In genomic region chr6:28721372-28721771, GRCh38 we compare ENCODE assay signal across 38 cellular contexts.
"Had no signal": no experiment of that assay in that cellular context is flagged by ENCODE, and none has a peak within 500 bp of the region (broad histone marks: within the 10 kb centered on the region; RNA-seq: fewer than 3 reads in every experiment).

No MANE protein-coding gene starts in this region.

- H3K36me3 Mint-ChIP-seq: activated CD8-positive, alpha-beta memory T cell treated with anti-CD3 and anti-CD28 coated beads, Interleukin-2, amount 10 ng/mL, durations not matched to agents 7 days and 5 days; activated naive CD4-positive, alpha-beta T cell treated with anti-CD3 and anti-CD28 coated beads, Interleukin-2, amount 10 ng/mL, durations not matched to agents 7 days and 5 days; activated naive CD4-positive, alpha-beta T cell treated with anti-CD3 and anti-CD28 coated beads, Interleukin-2, amount 50 U/mL, for 24 hours; activated naive CD8-positive, alpha-beta T cell treated with anti-CD3 and anti-CD28 coated beads, Interleukin-2, amount 10 ng/mL, durations not matched to agents 7 days and 5 days; brain; T-cell had no signal

- H3K4me3 Mint-ChIP-seq: activated CD4-positive, alpha-beta memory T cell treated with anti-CD3 and anti-CD28 coated beads, Interleukin-2, amount 10 ng/mL, durations not matched to agents 7 days and 5 days; activated CD4-positive, alpha-beta T cell treated with anti-CD3 and anti-CD28 coated beads for 36 hours; activated CD4-positive, alpha-beta T cell treated with anti-CD3 and anti-CD28 coated beads, Interleukin-2, amount 10 ng/mL, durations not matched to agents 7 days and 5 days; activated CD8-positive, alpha-beta memory T cell treated with anti-CD3 and anti-CD28 coated beads, Interleukin-2, amount 10 ng/mL, durations not matched to agents 7 days and 5 days; activated CD8-positive, alpha-beta T cell treated with anti-CD3 and anti-CD28 coated beads, Interleukin-2, amount 10 ng/mL, durations not matched to agents 7 days and 5 days; activated naive CD4-positive, alpha-beta T cell treated with anti-CD3 and anti-CD28 coated beads, Interleukin-2, amount 10 ng/mL, durations not matched to agents 7 days and 5 days; activated naive CD4-positive, alpha-beta T cell treated with anti-CD3 and anti-CD28 coated beads, Interleukin-2, amount 50 U/mL, for 24 hours; activated naive CD8-positive, alpha-beta T cell; activated naive CD8-positive, alpha-beta T cell treated with anti-CD3 and anti-CD28 coated beads, Interleukin-2, amount 10 ng/mL, durations not matched to agents 7 days and 5 days; activated naive CD8-positive, alpha-beta T cell treated with anti-CD3 and anti-CD28 coated beads, Interleukin-2, amount 50 U/mL, for 24 hours; activated T-cell treated with anti-CD3 and anti-CD28 coated beads, Interleukin-2, amount 50 U/mL, for 24 hours; brain; central memory CD8-positive, alpha-beta T cell; T-cell; T-helper 2 cell treated with Interferon-gamma antibody and Interleukin-4, amounts not matched to agents 5 μg/mL and 100 μg/mL, for 36 hours had no signal

- H3K27me3 ChIP-seq: ascending aorta had no signal

- H3K36me3 ChIP-seq: ascending aorta, cardiac muscle cell had no signal

- H3K27ac Mint-ChIP-seq: activated CD4-positive, alpha-beta memory T cell treated with anti-CD3 and anti-CD28 coated beads, Interleukin-2, amount 10 ng/mL, durations not matched to agents 7 days and 5 days; activated CD4-positive, alpha-beta T cell treated with anti-CD3 and anti-CD28 coated beads for 36 hours; activated CD4-positive, alpha-beta T cell treated with anti-CD3 and anti-CD28 coated beads, Interleukin-2, amount 10 ng/mL, durations not matched to agents 7 days and 5 days; activated CD8-positive, alpha-beta memory T cell treated with anti-CD3 and anti-CD28 coated beads, Interleukin-2, amount 10 ng/mL, durations not matched to agents 7 days and 5 days; activated CD8-positive, alpha-beta T cell treated with anti-CD3 and anti-CD28 coated beads, Interleukin-2, amount 10 ng/mL, durations not matched to agents 7 days and 5 days; activated naive CD4-positive, alpha-beta T cell treated with anti-CD3 and anti-CD28 coated beads, Interleukin-2, amount 10 ng/mL, durations not matched to agents 7 days and 5 days; activated naive CD4-positive, alpha-beta T cell treated with anti-CD3 and anti-CD28 coated beads, Interleukin-2, amount 50 U/mL, for 24 hours; activated naive CD8-positive, alpha-beta T cell; activated naive CD8-positive, alpha-beta T cell treated with anti-CD3 and anti-CD28 coated beads, Interleukin-2, amount 10 ng/mL, durations not matched to agents 7 days and 5 days; activated naive CD8-positive, alpha-beta T cell treated with anti-CD3 and anti-CD28 coated beads, Interleukin-2, amount 50 U/mL, for 24 hours; activated T-cell treated with anti-CD3 and anti-CD28 coated beads, Interleukin-2, amount 50 U/mL, for 24 hours; activated T-helper 2 cell treated with anti-CD3 and anti-CD28 coated beads, Interferon-gamma antibody, Interleukin-2, Interleukin-4, amounts not matched to agents 10 μg/mL and 5 μg/mL and 100 μg/mL, durations not matched to agents 14 hours and 24 hours and 36 hours; brain; T-cell; T-helper 2 cell treated with Interferon-gamma antibody and Interleukin-4, amounts not matched to agents 5 μg/mL and 100 μg/mL, for 36 hours had no signal

- H3K4me1 Mint-ChIP-seq: activated CD4-positive, alpha-beta memory T cell treated with anti-CD3 and anti-CD28 coated beads, Interleukin-2, amount 10 ng/mL, durations not matched to agents 7 days and 5 days; activated CD4-positive, alpha-beta T cell treated with anti-CD3 and anti-CD28 coated beads for 36 hours; activated CD4-positive, alpha-beta T cell treated with anti-CD3 and anti-CD28 coated beads, Interleukin-2, amount 10 ng/mL, durations not matched to agents 7 days and 5 days; activated CD8-positive, alpha-beta memory T cell treated with anti-CD3 and anti-CD28 coated beads, Interleukin-2, amount 10 ng/mL, durations not matched to agents 7 days and 5 days; activated naive CD4-positive, alpha-beta T cell treated with anti-CD3 and anti-CD28 coated beads, Interleukin-2, amount 10 ng/mL, durations not matched to agents 7 days and 5 days; activated naive CD4-positive, alpha-beta T cell treated with anti-CD3 and anti-CD28 coated beads, Interleukin-2, amount 50 U/mL, for 24 hours; activated naive CD8-positive, alpha-beta T cell treated with anti-CD3 and anti-CD28 coated beads, Interleukin-2, amount 10 ng/mL, durations not matched to agents 7 days and 5 days; activated naive CD8-positive, alpha-beta T cell treated with anti-CD3 and anti-CD28 coated beads, Interleukin-2, amount 50 U/mL, for 24 hours; brain; central memory CD8-positive, alpha-beta T cell; T-cell had no signal

- H3K9me3 ChIP-seq: ascending aorta had no signal

- ATAC-seq: activated CD4-positive, alpha-beta T cell treated with anti-CD3 and anti-CD28 coated beads for 36 hours; activated CD4-positive, CD25-positive, alpha-beta regulatory T cell treated with anti-CD3 and anti-CD28 coated beads, Interleukin-2, amount 50 U/mL, for 24 hours; activated CD8-positive, alpha-beta memory T cell treated with anti-CD3 and anti-CD28 coated beads, Interleukin-2, amount 10 ng/mL, durations not matched to agents 7 days and 5 days; activated CD8-positive, alpha-beta T cell treated with anti-CD3 and anti-CD28 coated beads, Interleukin-2, amount 10 ng/mL, durations not matched to agents 7 days and 5 days; activated naive CD8-positive, alpha-beta T cell treated with anti-CD3 and anti-CD28 coated beads, Interleukin-2, amount 50 U/mL, for 24 hours; T-cell had no signal

- H3K4me1 ChIP-seq: ascending aorta had no signal

- H3K9me3 Mint-ChIP-seq: activated CD4-positive, alpha-beta memory T cell treated with anti-CD3 and anti-CD28 coated beads, Interleukin-2, amount 10 ng/mL, durations not matched to agents 7 days and 5 days; activated CD4-positive, alpha-beta T cell treated with anti-CD3 and anti-CD28 coated beads, Interleukin-2, amount 10 ng/mL, durations not matched to agents 7 days and 5 days; activated naive CD4-positive, alpha-beta T cell treated with anti-CD3 and anti-CD28 coated beads, Interleukin-2, amount 10 ng/mL, durations not matched to agents 7 days and 5 days; activated T-helper 2 cell treated with anti-CD3 and anti-CD28 coated beads, Interferon-gamma antibody, Interleukin-2, Interleukin-4, amounts not matched to agents 10 μg/mL and 5 μg/mL and 100 μg/mL, durations not matched to agents 14 hours and 24 hours and 36 hours; central memory CD8-positive, alpha-beta T cell; T-cell; T-helper 2 cell treated with Interferon-gamma antibody and Interleukin-4, amounts not matched to agents 5 μg/mL and 100 μg/mL, for 36 hours had no signal

- H3K4me3 ChIP-seq: ascending aorta, cardiac muscle cell had no signal

- H3K27ac ChIP-seq: ascending aorta, cardiac muscle cell, VCaP had no signal

- FAIRE-seq: bronchial epithelial cell, TTC549 had no signal

- DNase-seq: activated CD4-positive, alpha-beta memory T cell treated with anti-CD3 and anti-CD28 coated beads, Interleukin-2, amount 10 ng/mL, durations not matched to agents 7 days and 5 days; activated CD4-positive, alpha-beta T cell treated with anti-CD3 and anti-CD28 coated beads for 1 hour; activated CD4-positive, alpha-beta T cell treated with anti-CD3 and anti-CD28 coated beads for 36 hours; activated CD4-positive, alpha-beta T cell treated with anti-CD3 and anti-CD28 coated beads for 48 hours; activated CD4-positive, alpha-beta T cell treated with anti-CD3 and anti-CD28 coated beads, Interleukin-2, amount 10 ng/mL, durations not matched to agents 7 days and 5 days; activated CD4-positive, alpha-beta T cell treated with anti-CD3 and anti-CD28 coated beads, Interleukin-2, amount 50 U/mL, for 48 hours; activated CD4-positive, CD25-positive, alpha-beta regulatory T cell; activated CD8-positive, alpha-beta memory T cell treated with anti-CD3 and anti-CD28 coated beads for 24 hours; activated CD8-positive, alpha-beta memory T cell treated with anti-CD3 and anti-CD28 coated beads, Interleukin-2, amount 10 ng/mL, durations not matched to agents 7 days and 5 days; activated CD8-positive, alpha-beta memory T cell treated with anti-CD3 and anti-CD28 coated beads, Interleukin-2, amount 50 U/mL, for 48 hours; activated CD8-positive, alpha-beta T cell treated with anti-CD3 and anti-CD28 coated beads, Interleukin-2, amount 10 ng/mL, durations not matched to agents 7 days and 5 days; activated effector memory CD4-positive, alpha-beta T cell treated with Interleukin-2 at 50 U/mL for 16 hours; activated gamma-delta T cell; activated naive CD4-positive, alpha-beta T cell treated with anti-CD3 and anti-CD28 coated beads, Interleukin-2, amount 10 ng/mL, durations not matched to agents 7 days and 5 days; activated naive CD4-positive, alpha-beta T cell treated with Interleukin-2 at 50 U/mL for 16 hours; activated naive CD8-positive, alpha-beta T cell treated with anti-CD3 and anti-CD28 coated beads, Interleukin-2, amount 10 ng/mL, durations not matched to agents 7 days and 5 days; activated naive CD8-positive, alpha-beta T cell treated with anti-CD3 and anti-CD28 coated beads, Interleukin-2, amount 50 U/mL, for 24 hours; activated T-cell treated with anti-CD3 and anti-CD28 coated beads, Interleukin-2, amount 50 U/mL, for 24 hours; activated T-cell treated with anti-CD3 and anti-CD28 coated beads, Interleukin-2, amount 50 U/mL, for 48 hours; amygdala; anterior cingulate cortex; caudate nucleus; cerebellar nuclear complex; T-cell; T-helper 2 cell; T-helper 9 cell had no signal
